Comparison of ENCODE assay signal across 14 cellular contexts in the genomic region with DNA sequence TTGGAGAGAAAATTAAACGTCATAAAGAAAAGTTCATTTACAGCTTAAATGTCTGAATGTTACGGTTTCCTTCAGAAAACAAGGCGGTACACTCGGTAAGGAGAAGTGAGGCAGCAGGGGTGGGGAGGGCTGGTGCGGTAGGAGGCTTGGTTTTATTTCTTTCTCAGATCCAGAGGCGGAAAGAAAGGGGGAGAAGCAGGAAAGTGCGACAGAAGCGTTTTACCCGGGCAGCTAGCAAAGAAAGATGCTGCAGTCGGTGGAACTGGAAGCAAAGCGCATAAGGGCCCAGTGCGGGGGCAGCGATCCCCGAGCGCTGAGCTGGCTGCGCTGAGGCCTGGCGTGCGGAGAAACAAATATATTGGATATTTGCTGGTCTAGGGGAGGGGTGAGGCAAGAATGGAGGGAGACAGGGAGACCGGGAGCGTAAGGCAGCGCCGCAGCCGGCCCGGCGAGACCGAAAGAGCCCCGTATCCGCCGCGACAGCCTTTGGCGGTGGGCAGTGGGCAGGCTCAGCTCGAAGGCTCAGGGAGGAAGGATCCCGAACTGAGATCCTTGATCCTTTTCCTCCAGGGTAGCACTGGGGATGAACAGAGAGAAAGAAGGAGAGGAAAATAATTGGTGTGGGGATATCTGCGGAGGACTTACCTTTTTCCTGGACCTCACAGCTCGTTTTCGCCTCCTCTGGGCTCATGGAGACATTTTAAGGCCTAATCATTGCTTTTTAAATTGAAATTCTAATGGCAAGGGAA. TPM values are rescaled to one million over a fixed set of nuclear protein-coding genes. Genes with fewer than 3 reads are reported as not detected.
DNase-seq lines count a peak whose midpoint lies in the region; ATAC-seq and TF ChIP-seq lines count a peak whose summit lies in the region.
"Had no signal": no experiment of that assay in that cellular context is flagged by ENCODE, and none has a peak within 500 bp of the region (broad histone marks: within the 10 kb centered on the region; RNA-seq: fewer than 3 reads in every experiment).

No MANE protein-coding gene starts in this region.

- H3K36me3 ChIP-seq in skeletal muscle tissue (ENCODE audit: control insufficient read depth in 3 of 3, insufficient read depth in 3 of 3, low read length in 3 of 3): no peaks in the 10 kb centered on the region
- H3K36me3 ChIP-seq: cardiac muscle cell, upper lobe of right lung had no signal

- no peak for TF ChIP-seq CTCF in endothelial cell (IDR thresholded peaks at IDR 0.05; ENCODE audit: unreplicated experiment)

- ATAC-seq in HG03175 (IDR thresholded peaks at IDR 0.05; ENCODE audit: unreplicated experiment): no peak
- ATAC-seq in HG03139 (IDR thresholded peaks at IDR 0.05; ENCODE audit: unreplicated experiment): no peak
- ATAC-seq: upper lobe of right lung had no signal

- H3K4me3 Mint-ChIP-seq in T-helper 2 cell treated with Interferon-gamma antibody and Interleukin-4, amounts not matched to agents 5 μg/mL and 100 μg/mL, for 36 hours: no peak overlapping the region
- H3K4me3 Mint-ChIP-seq in endothelial cell (ENCODE audit: unreplicated experiment): peak overlapping the region; percentile 58
- H3K4me3 Mint-ChIP-seq: activated CD4-positive, alpha-beta memory T cell treated with anti-CD3 and anti-CD28 coated beads, Interleukin-2, amount 10 ng/mL, durations not matched to agents 7 days and 5 days had no signal

- peak overlapping the region; percentile 78 for H3K27ac ChIP-seq in skeletal muscle tissue (ENCODE audit: low read depth, low read length)
- H3K27ac ChIP-seq: cardiac muscle cell, upper lobe of right lung had no signal

- H3K4me1 ChIP-seq in skeletal muscle tissue (ENCODE audit: control insufficient read depth in 3 of 3, insufficient read depth in 3 of 3, low read length in 3 of 3): peaks cover 0 to 20% (median 9%) of the 10 kb centered on the region in 3 donors
- H3K4me1 ChIP-seq: upper lobe of right lung had no signal

- H3K27ac Mint-ChIP-seq in T-helper 2 cell treated with Interferon-gamma antibody and Interleukin-4, amounts not matched to agents 5 μg/mL and 100 μg/mL, for 36 hours: peak overlapping the region; percentile 27
- H3K27ac Mint-ChIP-seq in endothelial cell (ENCODE audit: unreplicated experiment): peak overlapping the region; percentile 68
- H3K27ac Mint-ChIP-seq: activated CD4-positive, alpha-beta memory T cell treated with anti-CD3 and anti-CD28 coated beads, Interleukin-2, amount 10 ng/mL, durations not matched to agents 7 days and 5 days had no signal

- no peak for DNase-seq in T-helper 2 cell treated with Interferon-gamma antibody and Interleukin-4, amounts not matched to agents 5 μg/mL and 100 μg/mL, for 36 hours (ENCODE audit: low spot score)
- DNase-seq in T-helper 2 cell: no peak
- DNase-seq in endothelial cell (ENCODE audit: low spot score): no peak
- DNase-seq: activated CD4-positive, alpha-beta memory T cell treated with anti-CD3 and anti-CD28 coated beads, Interleukin-2, amount 10 ng/mL, durations not matched to agents 7 days and 5 days; IMR-90; midbrain; NCI-H2081 treated with DMSO at 0.1 percent for 48 hours; SIG-M5; upper lobe of right lung had no signal

- H3K9ac ChIP-seq in skeletal muscle tissue (ENCODE audit: low read depth in 1 of 3, low read length in 3 of 3): peak overlapping the region; percentile 54 to 74 (median 66)

- H3K4me3 ChIP-seq in skeletal muscle tissue (ENCODE audit: low read length in 3 of 3): peak overlapping the region; percentile 52 to 63 (median 60)
- H3K4me3 ChIP-seq: A549, cardiac muscle cell, upper lobe of right lung had no signal

- H3K4me1 Mint-ChIP-seq in T-helper 2 cell treated with Interferon-gamma antibody and Interleukin-4, amounts not matched to agents 5 μg/mL and 100 μg/mL, for 36 hours (ENCODE audit: low read depth): peaks cover 10% of the 10 kb centered on the region
- H3K4me1 Mint-ChIP-seq in endothelial cell (ENCODE audit: unreplicated experiment): peaks cover 36% of the 10 kb centered on the region

- H3K36me3 Mint-ChIP-seq in T-helper 2 cell treated with Interferon-gamma antibody and Interleukin-4, amounts not matched to agents 5 μg/mL and 100 μg/mL, for 36 hours (ENCODE audit: low read depth): no peaks in the 10 kb centered on the region
- H3K36me3 Mint-ChIP-seq in endothelial cell (ENCODE audit: low read depth, unreplicated experiment): no peaks in the 10 kb centered on the region

- H3K9me3 ChIP-seq in skeletal muscle tissue (ENCODE audit: control insufficient read depth in 3 of 3, low read length in 3 of 3): no peaks in the 10 kb centered on the region
- H3K9me3 ChIP-seq: A549, upper lobe of right lung had no signal

- H3K9me3 Mint-ChIP-seq in T-helper 2 cell treated with Interferon-gamma antibody and Interleukin-4, amounts not matched to agents 5 μg/mL and 100 μg/mL, for 36 hours: no peaks in the 10 kb centered on the region
- H3K9me3 Mint-ChIP-seq in endothelial cell (ENCODE audit: unreplicated experiment): no peaks in the 10 kb centered on the region
- H3K9me3 Mint-ChIP-seq: activated CD4-positive, alpha-beta memory T cell treated with anti-CD3 and anti-CD28 coated beads, Interleukin-2, amount 10 ng/mL, durations not matched to agents 7 days and 5 days had no signal

- H3K27me3 Mint-ChIP-seq in T-helper 2 cell treated with Interferon-gamma antibody and Interleukin-4, amounts not matched to agents 5 μg/mL and 100 μg/mL, for 36 hours (ENCODE audit: low read depth): peaks cover 97% of the 10 kb centered on the region
- peaks cover 44% of the 10 kb centered on the region for H3K27me3 Mint-ChIP-seq in endothelial cell (ENCODE audit: unreplicated experiment)

- H3K27me3 ChIP-seq in skeletal muscle tissue (ENCODE audit: control insufficient read depth in 3 of 3, insufficient read depth in 3 of 3, low read length in 3 of 3): peaks cover 69 to 91% (median 90%) of the 10 kb centered on the region in 3 donors

RNA-seq across cellular contexts. Expression of a gene that starts 6.4 kb away (rescaled TPM):
- total RNA-seq in endothelial cell (ENCODE audit: unreplicated experiment) (0.38 TPM), skeletal muscle tissue (0.52 TPM)
- total RNA-seq: activated CD4-positive, alpha-beta memory T cell treated with anti-CD3 and anti-CD28 coated beads, Interleukin-2, amount 10 ng/mL, durations not matched to agents 7 days and 5 days; cardiac muscle cell; IMR-90; upper lobe of right lung had no signal

RNA-seq across cellular contexts. Expression of a gene that starts 8.2 kb away (rescaled TPM):
- total RNA-seq in endothelial cell (ENCODE audit: unreplicated experiment) (1.4 TPM), skeletal muscle tissue (2.1 TPM)
- total RNA-seq: activated CD4-positive, alpha-beta memory T cell treated with anti-CD3 and anti-CD28 coated beads, Interleukin-2, amount 10 ng/mL, durations not matched to agents 7 days and 5 days; cardiac muscle cell; IMR-90; upper lobe of right lung had no signal

RNA-seq across cellular contexts. Expression of a gene that starts 11.9 kb away (rescaled TPM):
- 1.3 TPM for total RNA-seq in endothelial cell (ENCODE audit: unreplicated experiment)
- total RNA-seq in skeletal muscle tissue: not detected
- total RNA-seq: activated CD4-positive, alpha-beta memory T cell treated with anti-CD3 and anti-CD28 coated beads, Interleukin-2, amount 10 ng/mL, durations not matched to agents 7 days and 5 days; cardiac muscle cell; IMR-90; upper lobe of right lung had no signal

RNA-seq across cellular contexts. Expression of a gene that starts 18.4 kb away (rescaled TPM):
- total RNA-seq in endothelial cell (ENCODE audit: unreplicated experiment) (1.9 TPM), skeletal muscle tissue (3.7 TPM)
- total RNA-seq: activated CD4-positive, alpha-beta memory T cell treated with anti-CD3 and anti-CD28 coated beads, Interleukin-2, amount 10 ng/mL, durations not matched to agents 7 days and 5 days; cardiac muscle cell; IMR-90; upper lobe of right lung had no signal

RNA-seq across cellular contexts. Expression of a gene that starts 27.9 kb away (rescaled TPM):
- total RNA-seq in endothelial cell (ENCODE audit: unreplicated experiment) (0.38 TPM), skeletal muscle tissue (not detected)
- total RNA-seq: activated CD4-positive, alpha-beta memory T cell treated with anti-CD3 and anti-CD28 coated beads, Interleukin-2, amount 10 ng/mL, durations not matched to agents 7 days and 5 days; cardiac muscle cell; IMR-90; upper lobe of right lung had no signal
